Comparison of ENCODE assay signal across 8 cellular contexts in genomic region chr2:190318931-190319556, GRCh38. TPM values are rescaled to one million over a fixed set of nuclear protein-coding genes. Genes with fewer than 3 reads are reported as not detected.
DNase-seq lines count a peak whose midpoint lies in the region; ATAC-seq and TF ChIP-seq lines count a peak whose summit lies in the region.

No MANE protein-coding gene starts in this region.

- H3K9me3 ChIP-seq in cardiac muscle cell (ENCODE audit: low read depth) (no peaks in the 10 kb centered on the region), prostate gland (no peaks in the 10 kb centered on the region)

- H3K9me3 Mint-ChIP-seq in activated T-helper 2 cell treated with anti-CD3 and anti-CD28 coated beads, Interferon-gamma antibody, Interleukin-2, Interleukin-4, amounts not matched to agents 10 μg/mL and 5 μg/mL and 100 μg/mL, durations not matched to agents 14 hours and 24 hours and 36 hours = no peaks in the 10 kb centered on the region

- no peak for TF ChIP-seq POLR2A in prostate gland (IDR thresholded peaks at IDR 0.05)

- H3K27ac ChIP-seq in cardiac muscle cell (peak overlapping the region; percentile 70), prostate gland (peak overlapping the region; percentile 93 to 95)

- no peaks in the 10 kb centered on the region for H3K27me3 Mint-ChIP-seq in activated T-helper 2 cell treated with anti-CD3 and anti-CD28 coated beads, Interferon-gamma antibody, Interleukin-2, Interleukin-4, amounts not matched to agents 10 μg/mL and 5 μg/mL and 100 μg/mL, durations not matched to agents 14 hours and 24 hours and 36 hours (ENCODE audit: low read depth)

- H3K36me3 Mint-ChIP-seq in activated T-helper 2 cell treated with anti-CD3 and anti-CD28 coated beads, Interferon-gamma antibody, Interleukin-2, Interleukin-4, amounts not matched to agents 10 μg/mL and 5 μg/mL and 100 μg/mL, durations not matched to agents 14 hours and 24 hours and 36 hours (ENCODE audit: low read depth) = peaks cover 13% of the 10 kb centered on the region

- peak overlapping the region; percentile 94 for H3K4me3 Mint-ChIP-seq in activated T-helper 2 cell treated with anti-CD3 and anti-CD28 coated beads, Interferon-gamma antibody, Interleukin-2, Interleukin-4, amounts not matched to agents 10 μg/mL and 5 μg/mL and 100 μg/mL, durations not matched to agents 14 hours and 24 hours and 36 hours (ENCODE audit: low read depth)

- H3K27me3 ChIP-seq in cardiac muscle cell (no peaks in the 10 kb centered on the region), prostate gland (replicated peaks; ENCODE audit: insufficient read depth) (no peaks in the 10 kb centered on the region)

- H3K36me3 ChIP-seq in cardiac muscle cell (no peaks in the 10 kb centered on the region), prostate gland (no peaks in the 10 kb centered on the region)

- ATAC-seq in GM21619 (IDR thresholded peaks at IDR 0.05; ENCODE audit: unreplicated experiment) = peak; percentile 24

- DNase-seq in GM12864 (ENCODE audit: low read depth) = no peak
- no peak for DNase-seq in Jurkat, Clone E6-1 (ENCODE audit: low read depth, low spot score)
- peak; percentile 22 for DNase-seq in activated T-helper 2 cell treated with anti-CD3 and anti-CD28 coated beads, Interferon-gamma antibody, Interleukin-2, Interleukin-4, amounts not matched to agents 10 μg/mL and 5 μg/mL and 100 μg/mL, durations not matched to agents 14 hours and 24 hours and 36 hours (ENCODE audit: low spot score)
- peak in 1 of 2 donors; percentile 27 for DNase-seq in cardiac muscle cell (ENCODE audit: low read depth in 1 of 2, low spot score in 1 of 2)
- peak; percentile 13 for DNase-seq in prostate gland (ENCODE audit: low spot score)
- no peak for DNase-seq in middle frontal gyrus (ENCODE audit: extremely low spot score, low spot score)
- no peak for DNase-seq in NCI-H1092 (lab: John Stamatoyannopoulos, UW)

- TF ChIP-seq CTCF in GM12864 (IDR thresholded peaks at IDR 0.05; ENCODE audit: low read depth, low read length, missing control alignments) (no peak), cardiac muscle cell (IDR thresholded peaks at IDR 0.05; ENCODE audit: low read depth, low read length) (no peak), prostate gland (IDR thresholded peaks at IDR 0.05) (no peak)

- peaks cover 53% of the 10 kb centered on the region for H3K4me1 Mint-ChIP-seq in activated T-helper 2 cell treated with anti-CD3 and anti-CD28 coated beads, Interferon-gamma antibody, Interleukin-2, Interleukin-4, amounts not matched to agents 10 μg/mL and 5 μg/mL and 100 μg/mL, durations not matched to agents 14 hours and 24 hours and 36 hours (ENCODE audit: low read depth)

- intact Hi-C loops in activated T-helper 2 cell treated with anti-CD3 and anti-CD28 coated beads, Interferon-gamma antibody, Interleukin-2, Interleukin-4, amounts not matched to agents 10 μg/mL and 5 μg/mL and 100 μg/mL, durations not matched to agents 14 hours and 24 hours and 36 hours (cut with micrococcal nuclease) = loop anchor here (1.0 to 5.0 kb wide), 4 partner anchors 403 to 878 kb away; partner anchors contain the start of genes ASNSD1, OSGEPL1 and WDR75
- intact Hi-C loops in prostate gland (cut with DNase I) = loop anchor here (1.0 to 10.0 kb wide), 3 partner anchors 138 to 534 kb away; partner anchors contain the start of genes ORMDL1 and PMS1

- peaks cover 4% of the 10 kb centered on the region for H3K4me1 ChIP-seq in cardiac muscle cell (ENCODE audit: low read depth)
- H3K4me1 ChIP-seq in prostate gland (replicated peaks) = no peaks in the 10 kb centered on the region

- peak overlapping the region; percentile 83 for H3K27ac Mint-ChIP-seq in activated T-helper 2 cell treated with anti-CD3 and anti-CD28 coated beads, Interferon-gamma antibody, Interleukin-2, Interleukin-4, amounts not matched to agents 10 μg/mL and 5 μg/mL and 100 μg/mL, durations not matched to agents 14 hours and 24 hours and 36 hours

- H3K4me3 ChIP-seq in GM12864 (ENCODE audit: low read depth, low read length) (peak overlapping the region; percentile 62), cardiac muscle cell (peak overlapping the region; percentile 61), prostate gland (peak overlapping the region; percentile 64 to 67)
- peak overlapping the region; percentile 79 for H3K4me3 ChIP-seq in Jurkat, Clone E6-1 (ENCODE audit: low read length)

- under 1% methylated on average over 13 of the region's 13 CpGs for WGBS in prostate gland

RNA-seq across cellular contexts. Expression of gene HIBCH, which starts 0.6 kb away (rescaled TPM):
- 29.5 TPM for polyA plus RNA-seq in Jurkat, Clone E6-1 (2012; ENCODE audit: insufficient read depth, insufficient read length)
- total RNA-seq in activated T-helper 2 cell treated with anti-CD3 and anti-CD28 coated beads, Interferon-gamma antibody, Interleukin-2, Interleukin-4, amounts not matched to agents 10 μg/mL and 5 μg/mL and 100 μg/mL, durations not matched to agents 14 hours and 24 hours and 36 hours = 24.5 and 26.0 TPM in 2 replicates
- 15.4 and 15.9 TPM in 2 replicates for total RNA-seq in cardiac muscle cell
- polyA plus RNA-seq in cardiac muscle cell = 66.7 and 70.0 TPM in 2 replicates
- total RNA-seq in prostate gland = 10 to 100 TPM; 25.3 to 27.8 TPM

RNA-seq across cellular contexts. Expression of gene INPP1, which starts 24.3 kb away (rescaled TPM):
- polyA plus RNA-seq in Jurkat, Clone E6-1 (2012; ENCODE audit: insufficient read depth, insufficient read length) = not detected
- total RNA-seq in activated T-helper 2 cell treated with anti-CD3 and anti-CD28 coated beads, Interferon-gamma antibody, Interleukin-2, Interleukin-4, amounts not matched to agents 10 μg/mL and 5 μg/mL and 100 μg/mL, durations not matched to agents 14 hours and 24 hours and 36 hours = 12.8 and 13.6 TPM in 2 replicates
- 1.1 and 2.9 TPM in 2 replicates for total RNA-seq in cardiac muscle cell
- 3.3 and 11.2 TPM in 2 replicates for polyA plus RNA-seq in cardiac muscle cell
- total RNA-seq in prostate gland = 10 to 100 TPM; 13.0 to 34.4 TPM

Comparison
In these comparisons a context has a peak if more than half of its experiments do, and no peak if none do; other contexts are left out.
1. DNase-seq: peak in activated T-helper 2 cell treated with anti-CD3 and anti-CD28 coated beads, Interferon-gamma antibody, Interleukin-2, Interleukin-4, amounts not matched to agents 10 μg/mL and 5 μg/mL and 100 μg/mL, durations not matched to agents 14 hours and 24 hours and 36 hours (single experiment) and prostate gland (single experiment); none in GM12864 (single experiment), Jurkat, Clone E6-1 (single experiment), middle frontal gyrus (single experiment) and NCI-H1092 (single experiment).
2. Peak in every context shown above with its lines, with median percentiles within 50 percentile points of each other: H3K4me3 ChIP-seq.